Comparison of ENCODE assay signal across 15 cellular contexts in the genomic region with DNA sequence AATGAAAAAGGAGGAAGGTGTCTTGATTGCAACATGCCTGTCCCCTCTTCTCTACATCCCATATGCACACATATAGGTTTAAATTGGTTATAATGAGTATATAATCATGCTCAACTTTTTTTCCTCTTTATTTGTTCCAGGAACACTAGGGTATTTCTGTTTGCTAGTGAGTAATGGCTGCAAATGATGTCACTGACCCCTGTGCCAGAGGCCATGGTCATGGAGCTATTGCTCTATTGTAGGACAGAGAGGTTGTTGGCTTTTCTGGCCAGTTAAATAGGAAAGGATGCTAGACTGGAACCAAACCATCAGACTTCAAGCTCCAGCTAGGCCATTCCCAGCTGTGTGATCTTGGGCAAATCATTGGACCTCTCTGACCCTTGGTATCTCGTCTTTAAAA. TPM values are rescaled to one million over a fixed set of nuclear protein-coding genes. Genes with fewer than 3 reads are reported as not detected.
A peak's percentile ranks its signal among the peaks of the same experiment; 100 is the strongest.
DNase-seq lines count a peak whose midpoint lies in the region; ATAC-seq lines count a peak whose summit lies in the region.
"Had no signal": no experiment of that assay in that cellular context is flagged by ENCODE, and none has a peak within 500 bp of the region (broad histone marks: within the 10 kb centered on the region; RNA-seq: fewer than 3 reads in every experiment).

No MANE protein-coding gene starts in this region.

- peaks cover 51% of the 10 kb centered on the region for H3K36me3 Mint-ChIP-seq in activated CD4-positive, alpha-beta T cell treated with anti-CD3 and anti-CD28 coated beads, Interleukin-2, amount 10 ng/mL, durations not matched to agents 24 days and 14 days (ENCODE audit: low read depth)
- H3K36me3 Mint-ChIP-seq in activated T-helper 2 cell treated with anti-CD3 and anti-CD28 coated beads, Interferon-gamma antibody, Interleukin-2, Interleukin-4, amounts not matched to agents 10 μg/mL and 5 μg/mL and 100 μg/mL, durations not matched to agents 14 hours and 24 hours and 36 hours (ENCODE audit: low read depth): peaks cover 44% of the 10 kb centered on the region
- H3K36me3 Mint-ChIP-seq in naive thymus-derived CD8-positive, alpha-beta T cell: peaks cover 4 to 26% (median 13%) of the 10 kb centered on the region in 3 donors
- H3K36me3 Mint-ChIP-seq: WTC11 had no signal

- no peaks in the 10 kb centered on the region for H3K27me3 Mint-ChIP-seq in activated CD4-positive, alpha-beta T cell treated with anti-CD3 and anti-CD28 coated beads, Interleukin-2, amount 10 ng/mL, durations not matched to agents 24 days and 14 days
- H3K27me3 Mint-ChIP-seq in activated T-helper 2 cell treated with anti-CD3 and anti-CD28 coated beads, Interferon-gamma antibody, Interleukin-2, Interleukin-4, amounts not matched to agents 10 μg/mL and 5 μg/mL and 100 μg/mL, durations not matched to agents 14 hours and 24 hours and 36 hours (ENCODE audit: low read depth): no peaks in the 10 kb centered on the region
- H3K27me3 Mint-ChIP-seq in naive thymus-derived CD8-positive, alpha-beta T cell: no peaks in the 10 kb centered on the region

- intact Hi-C loops in activated CD4-positive, alpha-beta T cell treated with anti-CD3 and anti-CD28 coated beads, Interleukin-2, amount 10 ng/mL, durations not matched to agents 24 days and 14 days (cut with micrococcal nuclease): no loop called here
- intact Hi-C loops in activated T-helper 2 cell treated with anti-CD3 and anti-CD28 coated beads, Interferon-gamma antibody, Interleukin-2, Interleukin-4, amounts not matched to agents 10 μg/mL and 5 μg/mL and 100 μg/mL, durations not matched to agents 14 hours and 24 hours and 36 hours (cut with micrococcal nuclease): no loop called here

- ATAC-seq in naive thymus-derived CD8-positive, alpha-beta T cell: no peak
- ATAC-seq in GM19023 (IDR thresholded peaks at IDR 0.05; ENCODE audit: unreplicated experiment): no peak
- no peak for ATAC-seq in HG03571 (IDR thresholded peaks at IDR 0.05; ENCODE audit: unreplicated experiment)
- ATAC-seq: A549, WTC11 had no signal

- no peak for DNase-seq in activated CD4-positive, alpha-beta T cell treated with anti-CD3 and anti-CD28 coated beads, Interleukin-2, amount 10 ng/mL, durations not matched to agents 24 days and 14 days
- no peak for DNase-seq in activated CD4-positive, alpha-beta T cell treated with anti-CD3 and anti-CD28 coated beads for 1 hour
- DNase-seq in M059J (ENCODE audit: low read depth): peak; percentile 14
- no peak for DNase-seq in activated T-helper 2 cell treated with anti-CD3 and anti-CD28 coated beads, Interferon-gamma antibody, Interleukin-2, Interleukin-4, amounts not matched to agents 10 μg/mL and 5 μg/mL and 100 μg/mL, durations not matched to agents 14 hours and 24 hours and 36 hours (ENCODE audit: low spot score)
- no peak for DNase-seq in naive thymus-derived CD8-positive, alpha-beta T cell
- no peak for DNase-seq in midbrain (lab: John Stamatoyannopoulos, UW)
- DNase-seq: effector memory CD4-positive, alpha-beta T cell; foreskin fibroblast; GDM1; NCI-H1105; nucleus accumbens had no signal

- peak overlapping the region; percentile 22 for H3K27ac Mint-ChIP-seq in activated CD4-positive, alpha-beta T cell treated with anti-CD3 and anti-CD28 coated beads, Interleukin-2, amount 10 ng/mL, durations not matched to agents 24 days and 14 days
- peak overlapping the region; percentile 72 for H3K27ac Mint-ChIP-seq in activated T-helper 2 cell treated with anti-CD3 and anti-CD28 coated beads, Interferon-gamma antibody, Interleukin-2, Interleukin-4, amounts not matched to agents 10 μg/mL and 5 μg/mL and 100 μg/mL, durations not matched to agents 14 hours and 24 hours and 36 hours
- H3K27ac Mint-ChIP-seq in naive thymus-derived CD8-positive, alpha-beta T cell: peak overlapping the region in 9 of 10 donors; percentile 74 to 97 (median 93)
- H3K27ac Mint-ChIP-seq: WTC11 had no signal

- H3K4me1 Mint-ChIP-seq in activated CD4-positive, alpha-beta T cell treated with anti-CD3 and anti-CD28 coated beads, Interleukin-2, amount 10 ng/mL, durations not matched to agents 24 days and 14 days: peaks cover 67% of the 10 kb centered on the region
- H3K4me1 Mint-ChIP-seq in activated T-helper 2 cell treated with anti-CD3 and anti-CD28 coated beads, Interferon-gamma antibody, Interleukin-2, Interleukin-4, amounts not matched to agents 10 μg/mL and 5 μg/mL and 100 μg/mL, durations not matched to agents 14 hours and 24 hours and 36 hours (ENCODE audit: low read depth): peaks cover 76% of the 10 kb centered on the region
- H3K4me1 Mint-ChIP-seq in naive thymus-derived CD8-positive, alpha-beta T cell: peaks cover 42 to 97% (median 91%) of the 10 kb centered on the region in 4 donors

- POLR2A ChIA-PET in naive thymus-derived CD8-positive, alpha-beta T cell (lab: Charles Lee): interaction anchor here (0.8 to 4.1 kb wide), 3 partner anchors 8 to 37 kb away, joined by 4 to 20 read pairs (median 7); no protein-coding TSS in a partner anchor

- peak overlapping the region; percentile 57 for H3K4me3 Mint-ChIP-seq in activated CD4-positive, alpha-beta T cell treated with anti-CD3 and anti-CD28 coated beads, Interleukin-2, amount 10 ng/mL, durations not matched to agents 24 days and 14 days
- H3K4me3 Mint-ChIP-seq in activated T-helper 2 cell treated with anti-CD3 and anti-CD28 coated beads, Interferon-gamma antibody, Interleukin-2, Interleukin-4, amounts not matched to agents 10 μg/mL and 5 μg/mL and 100 μg/mL, durations not matched to agents 14 hours and 24 hours and 36 hours (ENCODE audit: low read depth): no peak overlapping the region
- H3K4me3 Mint-ChIP-seq in naive thymus-derived CD8-positive, alpha-beta T cell: peak overlapping the region; percentile 6 to 80 (median 47)
- H3K4me3 Mint-ChIP-seq: WTC11 had no signal

- peaks cover 3% of the 10 kb centered on the region for H3K9me3 Mint-ChIP-seq in activated CD4-positive, alpha-beta T cell treated with anti-CD3 and anti-CD28 coated beads, Interleukin-2, amount 10 ng/mL, durations not matched to agents 24 days and 14 days
- H3K9me3 Mint-ChIP-seq in activated T-helper 2 cell treated with anti-CD3 and anti-CD28 coated beads, Interferon-gamma antibody, Interleukin-2, Interleukin-4, amounts not matched to agents 10 μg/mL and 5 μg/mL and 100 μg/mL, durations not matched to agents 14 hours and 24 hours and 36 hours: peaks cover 5% of the 10 kb centered on the region
- no peaks in the 10 kb centered on the region for H3K9me3 Mint-ChIP-seq in naive thymus-derived CD8-positive, alpha-beta T cell
- H3K9me3 Mint-ChIP-seq: WTC11 had no signal

RNA-seq across cellular contexts. Expression of a gene that starts 9.5 kb away (rescaled TPM):
- total RNA-seq in activated CD4-positive, alpha-beta T cell treated with anti-CD3 and anti-CD28 coated beads, Interleukin-2, amount 10 ng/mL, durations not matched to agents 24 days and 14 days: 52.7 and 54.4 TPM in 2 replicates
- 9.6 and 12.0 TPM in 2 replicates for total RNA-seq in M059J (2014; rRNA removed; shearing (Covaris generic))
- total RNA-seq in activated T-helper 2 cell treated with anti-CD3 and anti-CD28 coated beads, Interferon-gamma antibody, Interleukin-2, Interleukin-4, amounts not matched to agents 10 μg/mL and 5 μg/mL and 100 μg/mL, durations not matched to agents 14 hours and 24 hours and 36 hours: 38.3 and 38.6 TPM in 2 replicates
- 100 to 1,000 TPM; 118 to 123 TPM for total RNA-seq in naive thymus-derived CD8-positive, alpha-beta T cell
- polyA plus RNA-seq in naive thymus-derived CD8-positive, alpha-beta T cell: 100 to 1,000 TPM in 1 of 3 donors, 10 to 100 TPM in 2; 95.3 to 101 (median 96.9) TPM

Comparison
In these comparisons a context has a peak if more than half of its experiments do, and no peak if none do; other contexts are left out.
1. H3K27ac Mint-ChIP-seq: peak in every context shown above with its lines; median percentile 93 in naive thymus-derived CD8-positive, alpha-beta T cell; 72 in activated T-helper 2 cell treated with anti-CD3 and anti-CD28 coated beads, Interferon-gamma antibody, Interleukin-2, Interleukin-4, amounts not matched to agents 10 μg/mL and 5 μg/mL and 100 μg/mL, durations not matched to agents 14 hours and 24 hours and 36 hours; 22 in activated CD4-positive, alpha-beta T cell treated with anti-CD3 and anti-CD28 coated beads, Interleukin-2, amount 10 ng/mL, durations not matched to agents 24 days and 14 days.